26 cellular contexts compared by ENCODE assay signal in genomic region chr2:183950673-183951072, GRCh38.
A peak's percentile ranks its signal among the peaks of the same experiment; 100 is the strongest.
DNase-seq lines count a peak whose midpoint lies in the region; ATAC-seq and TF ChIP-seq lines count a peak whose summit lies in the region.
"Had no signal": no experiment of that assay in that cellular context is flagged by ENCODE, and none has a peak within 500 bp of the region (broad histone marks: within the 10 kb centered on the region; RNA-seq: fewer than 3 reads in every experiment).

No MANE protein-coding gene starts in this region.

- no peaks in the 10 kb centered on the region for H3K9me3 ChIP-seq in PC-3 (ENCODE audit: low read length)
- H3K9me3 ChIP-seq: esophagus muscularis mucosa, pancreas, sigmoid colon, tibial nerve had no signal

- no peaks in the 10 kb centered on the region for H4K20me1 ChIP-seq in PC-3 (ENCODE audit: low read length)

- no TSS peak for BruUV-seq in PC-3 (replicated peaks; lab: Mats Ljungman, UMichigan)

- CTCF ChIA-PET in PC-3 (lab: Charles Lee), result no interaction called here

- H3F3A ChIP-seq in PC-3 (ENCODE audit: low read length, unreplicated experiment), result no peaks in the 10 kb centered on the region

- POLR2A ChIA-PET in PC-3 (lab: Charles Lee; ENCODE audit: unreplicated experiment), result no interaction called here

- intact Hi-C loops in PC-3 (cut with micrococcal nuclease), result no loop called here

- TF ChIP-seq CTCF in PC-3 (conservative IDR thresholded peaks at IDR 0.05; ENCODE audit: low read depth, low read length), result no peak
- no peak for TF ChIP-seq CTCF in GM10266 (IDR thresholded peaks at IDR 0.05; ENCODE audit: control insufficient read depth, insufficient read depth, low read depth, missing control alignments)

- no peak overlapping the region for H3K9ac ChIP-seq in PC-3 (ENCODE audit: low read length)

- H3K79me2 ChIP-seq in PC-3 (ENCODE audit: low read length), result no peaks in the 10 kb centered on the region

- no peaks in the 10 kb centered on the region for H3K27me3 ChIP-seq in PC-3 (ENCODE audit: low read length)
- H3K27me3 ChIP-seq: esophagus muscularis mucosa, pancreas, sigmoid colon, tibial nerve had no signal

- peak overlapping the region; percentile 69 for H3K27ac ChIP-seq in PC-3 (ENCODE audit: low read length)
- H3K27ac ChIP-seq: esophagus muscularis mucosa, HL-60, pancreas, sigmoid colon, tibial nerve had no signal

- H2AFZ ChIP-seq in PC-3 (ENCODE audit: low read length), result no peak overlapping the region

- H3K4me2 ChIP-seq in PC-3 (ENCODE audit: low read length), result peak overlapping the region; percentile 14; the same call in 1 of the 2 replicates

- DNase-seq in COR-L47 (lab: John Stamatoyannopoulos, UW) (peak; percentile 59), NCI-H1092 (lab: John Stamatoyannopoulos, UW) (peak; percentile 14), PC-3 (peak; percentile 60), medulla oblongata (ENCODE audit: extremely low spot score) (peak; percentile 7), GM10266 (ENCODE audit: extremely low spot score) (no peak), mucosa of gallbladder (ENCODE audit: low spot score) (no peak)
- DNase-seq in effector CD4-positive, alpha-beta T cell, result no peak
- no peak for DNase-seq in activated CD4-positive, alpha-beta T cell treated with anti-CD3 and anti-CD28 coated beads, Interleukin-2, amount 50 U/mL, for 48 hours
- DNase-seq: activated CD4-positive, alpha-beta T cell treated with anti-CD3 and anti-CD28 coated beads for 36 hours; activated naive CD4-positive, alpha-beta T cell treated with anti-CD3 and anti-CD28 coated beads, Interleukin-2, amount 50 U/mL, for 16 hours; aorta; CD4-positive, alpha-beta memory T cell; cerebellar nuclear complex; DMS79; effector CD8-positive, alpha-beta T cell; kidney glomerular epithelial cell; naive thymus-derived CD8-positive, alpha-beta T cell; NCI-H146; OCI-M1; pancreas; Right ventricle myocardium superior; sigmoid colon; stimulated activated naive CD4-positive, alpha-beta T cell treated with Interleukin-2 at 50 U/mL for 16 hours had no signal

- peaks cover 26% of the 10 kb centered on the region for H3K4me1 ChIP-seq in PC-3 (ENCODE audit: insufficient read depth, low read length)
- H3K4me1 ChIP-seq: pancreas, sigmoid colon, tibial nerve had no signal

- H3K36me3 ChIP-seq in PC-3 (ENCODE audit: low read depth, low read length), result no peaks in the 10 kb centered on the region
- H3K36me3 ChIP-seq: esophagus muscularis mucosa, pancreas, sigmoid colon, tibial nerve had no signal

- ATAC-seq in PC-3, result peak; percentile 58
- ATAC-seq: activated CD4-positive, alpha-beta T cell treated with anti-CD3 and anti-CD28 coated beads for 36 hours; naive thymus-derived CD8-positive, alpha-beta T cell; pancreas had no signal

- H3K4me3 ChIP-seq in PC-3 (ENCODE audit: low read length), result no peak overlapping the region
- H3K4me3 ChIP-seq: esophagus muscularis mucosa, pancreas, sigmoid colon, tibial nerve had no signal

- no peaks in the 10 kb centered on the region for H3K9me2 ChIP-seq in PC-3 (replicated peaks; ENCODE audit: low read length)

Comparison
In these comparisons a context has a peak if more than half of its experiments do, and no peak if none do; other contexts are left out.
1. DNase-seq: peak in COR-L47 (single experiment), NCI-H1092 (single experiment), PC-3 (single experiment) and medulla oblongata (single experiment); none in effector CD4-positive, alpha-beta T cell (single experiment), GM10266 (single experiment), mucosa of gallbladder (single experiment) and activated CD4-positive, alpha-beta T cell treated with anti-CD3 and anti-CD28 coated beads, Interleukin-2, amount 50 U/mL, for 48 hours (0 of 2).